ENCODE assay signal across 12 cellular contexts in the genomic region with DNA sequence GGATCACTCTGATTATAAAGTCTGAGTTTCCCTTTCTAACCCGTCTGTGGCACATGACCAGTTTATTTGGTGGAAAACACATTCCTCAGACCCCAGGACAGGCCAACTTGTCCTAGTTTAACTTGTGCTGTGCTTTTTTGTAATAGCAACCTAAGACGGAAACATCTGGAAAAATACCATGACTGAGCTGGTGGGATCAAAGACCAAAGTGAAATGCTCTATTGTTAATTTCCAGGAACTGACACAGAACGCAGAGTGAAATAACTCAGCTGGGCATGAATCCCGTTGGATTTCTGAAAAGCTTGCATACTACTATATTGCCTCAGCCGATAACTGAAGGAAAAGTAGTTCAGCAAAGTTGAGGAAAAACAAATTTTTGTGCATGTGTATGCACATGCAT.
DNase-seq lines count a peak whose midpoint lies in the region; ATAC-seq and TF ChIP-seq lines count a peak whose summit lies in the region.
"Had no signal": no experiment of that assay in that cellular context is flagged by ENCODE, and none has a peak within 500 bp of the region (broad histone marks: within the 10 kb centered on the region; RNA-seq: fewer than 3 reads in every experiment).

No MANE protein-coding gene starts in this region.

- H3K27me3 ChIP-seq in stomach, result no peaks in the 10 kb centered on the region
- H3K27me3 ChIP-seq: BLaER1 had no signal

- in situ Hi-C loops in astrocyte of the cerebellum (cut with HindIII; ENCODE audit: low sequenced_read_pairs), result no loop called here

- H3K4me1 ChIP-seq in mesodermal cell (ENCODE audit: control insufficient read depth, insufficient read depth, low read length, poor library complexity, severe bottlenecking) (peaks cover 26% of the 10 kb centered on the region), stomach (peaks cover 0 to 23% (median 10%) of the 10 kb centered on the region in 4 donors)

- WGBS in mesodermal cell (ENCODE audit: insufficient coverage in 2 of 2), 2 experiments, result 77 to 89% methylated on average over 4 of the region's 5 CpGs
- WGBS in stomach, 5 donors, result 37 to 67% (median 57%) methylated on average over 5 of the region's 5 CpGs

- DNase-seq in astrocyte of the cerebellum (ENCODE audit: low read depth) (peak; percentile 83), fibroblast of the aortic adventitia (ENCODE audit: low read depth) (peak; percentile 96), stomach (no peak), GM10266 (ENCODE audit: extremely low spot score) (no peak), SHP77 treated with DMSO at 0.1 percent for 48 hours (lab: John Stamatoyannopoulos, UW) (no peak), NCI-H187 treated with DMSO at 0.1 percent for 48 hours (lab: John Stamatoyannopoulos, UW) (no peak)
- DNase-seq: activated CD4-positive, alpha-beta T cell treated with anti-CD3 and anti-CD28 coated beads for 4 hours; NCI-H1930 had no signal

- ATAC-seq in HG03460 (IDR thresholded peaks at IDR 0.05; ENCODE audit: unreplicated experiment), result no peak
- ATAC-seq: mucosa of descending colon had no signal

- H3K4me3 ChIP-seq in astrocyte of the cerebellum (ENCODE audit: low read depth, low read length) (no peak overlapping the region), fibroblast of the aortic adventitia (ENCODE audit: low read depth, low read length) (no peak overlapping the region), mesodermal cell (ENCODE audit: extremely low read depth, insufficient read depth, low read length, poor library complexity, severe bottlenecking) (no peak overlapping the region), stomach (no peak overlapping the region)
- H3K4me3 ChIP-seq: BLaER1, mucosa of descending colon had no signal

- TF ChIP-seq EP300 in stomach (IDR thresholded peaks at IDR 0.05), result peak; percentile 31

- no peak for TF ChIP-seq CTCF in astrocyte of the cerebellum (IDR thresholded peaks at IDR 0.05; ENCODE audit: low read depth, low read length, missing control alignments)
- TF ChIP-seq CTCF in fibroblast of the aortic adventitia (IDR thresholded peaks at IDR 0.05; ENCODE audit: insufficient read depth, low read length), result no peak
- no peak for TF ChIP-seq CTCF in stomach (IDR thresholded peaks at IDR 0.05)
- no peak for TF ChIP-seq CTCF in GM10266 (IDR thresholded peaks at IDR 0.05; ENCODE audit: control insufficient read depth, insufficient read depth, low read depth, missing control alignments)

- intact Hi-C loops in stomach (cut with DNase I; ENCODE audit: low total_unique reads), result no loop called here

- H3K9me3 ChIP-seq in mesodermal cell (ENCODE audit: control insufficient read depth, low read length) (no peaks in the 10 kb centered on the region), stomach (no peaks in the 10 kb centered on the region)
- H3K9me3 ChIP-seq: BLaER1, mucosa of descending colon had no signal

- H3K27ac ChIP-seq in mesodermal cell (ENCODE audit: low read depth, low read length, severe bottlenecking) (peak overlapping the region; percentile 48), stomach (peak overlapping the region in 3 of 5 donors; percentile 38 to 52 (median 41))
- H3K27ac ChIP-seq: BLaER1 had no signal

- TF ChIP-seq POLR2A in stomach (IDR thresholded peaks at IDR 0.05), result no peak

- H3K36me3 ChIP-seq in mesodermal cell (ENCODE audit: control insufficient read depth, insufficient read depth, low read length) (no peaks in the 10 kb centered on the region), stomach (no peaks in the 10 kb centered on the region)
- H3K36me3 ChIP-seq: BLaER1 had no signal

Comparison
In these comparisons a context has a peak if more than half of its experiments do, and no peak if none do; other contexts are left out.
1. DNase-seq: peak in astrocyte of the cerebellum (single experiment) and fibroblast of the aortic adventitia (single experiment); none in stomach (single experiment), GM10266 (single experiment), SHP77 treated with DMSO at 0.1 percent for 48 hours (single experiment) and NCI-H187 treated with DMSO at 0.1 percent for 48 hours (single experiment).